Comparison of ENCODE assay signal across 22 cellular contexts in genomic region chr10:123642293-123642692, GRCh38. TPM values are rescaled to one million over a fixed set of nuclear protein-coding genes. Genes with fewer than 3 reads are reported as not detected.
DNase-seq lines count a peak whose midpoint lies in the region; ATAC-seq, FAIRE-seq and TF ChIP-seq lines count a peak whose summit lies in the region.
"Had no signal": no experiment of that assay in that cellular context is flagged by ENCODE, and none has a peak within 500 bp of the region (broad histone marks: within the 10 kb centered on the region; RNA-seq: fewer than 3 reads in every experiment).

No MANE protein-coding gene starts in this region.

- no peak overlapping the region for H2BK5ac ChIP-seq in H9 (ENCODE audit: insufficient read length, low read length)

- H3K4me1 ChIP-seq in H9 (ENCODE audit: insufficient read depth, low read length) (peaks cover 17% of the 10 kb centered on the region), PC-3 (ENCODE audit: insufficient read depth, low read length) (no peaks in the 10 kb centered on the region)
- H3K4me1 ChIP-seq: heart right ventricle, spleen had no signal

- POLR2A ChIA-PET in PC-3 (lab: Charles Lee; ENCODE audit: unreplicated experiment) = no interaction called here
- POLR2A ChIA-PET in CD4-positive, alpha-beta T cell (lab: Charles Lee) = no interaction called here

- no peak overlapping the region for H2BK20ac ChIP-seq in H9 (ENCODE audit: low read depth, low read length, poor library complexity, severe bottlenecking)

- BruUV-seq in PC-3 (replicated peaks; lab: Mats Ljungman, UMichigan) = no TSS peak

- H3K9ac ChIP-seq in H9 (ENCODE audit: extremely low read depth, insufficient read length, low read length) (no peak overlapping the region), PC-3 (ENCODE audit: low read length) (no peak overlapping the region)

- H3K9me3 Mint-ChIP-seq in H9 = no peaks in the 10 kb centered on the region
- no peaks in the 10 kb centered on the region for H3K9me3 Mint-ChIP-seq in CD4-positive, alpha-beta T cell
- H3K9me3 Mint-ChIP-seq: activated naive CD8-positive, alpha-beta T cell treated with anti-CD3 and anti-CD28 coated beads, Interleukin-2, amount 10 ng/mL, durations not matched to agents 7 days and 5 days; nephron progenitor cell had no signal

- no peak overlapping the region for H2BK120ac ChIP-seq in H9 (ENCODE audit: low read depth, low read length, poor library complexity, severe bottlenecking)

- no peak overlapping the region for H3K18ac ChIP-seq in H9 (ENCODE audit: insufficient read length, low read depth, low read length)

- CTCF ChIA-PET in PC-3 (lab: Charles Lee) = no interaction called here
- CTCF ChIA-PET in CD4-positive, alpha-beta T cell (lab: Charles Lee) = no interaction called here

- WGBS in H9 (ENCODE audit: extremely low coverage, insufficient read length, low lambda C conversion rate) = no CpG with 5 or more reads among the region's 4 CpGs

- no peak overlapping the region for H4K5ac ChIP-seq in H9 (ENCODE audit: insufficient read length, low read depth, low read length)

- H4K20me1 ChIP-seq in H9 (ENCODE audit: control insufficient read depth, insufficient read depth, insufficient read length) = no peaks in the 10 kb centered on the region
- H4K20me1 ChIP-seq in PC-3 (ENCODE audit: low read length) = no peaks in the 10 kb centered on the region

- no peaks in the 10 kb centered on the region for H3K9me2 ChIP-seq in PC-3 (replicated peaks; ENCODE audit: low read length)

- no peak for ATAC-seq in PC-3
- ATAC-seq in CD4-positive, alpha-beta T cell (ENCODE audit: poor library complexity) = no peak
- no peak for ATAC-seq in GM19397 (IDR thresholded peaks at IDR 0.05; ENCODE audit: unreplicated experiment)
- ATAC-seq: activated T-cell treated with anti-CD3 and anti-CD28 coated beads, Interleukin-2, amount 50 U/mL, for 72 hours; heart right ventricle had no signal

- H3K4me2 ChIP-seq in H9 (ENCODE audit: insufficient read depth, insufficient read length, low read length) = no peak overlapping the region
- H3K4me2 ChIP-seq in PC-3 (ENCODE audit: low read length) = no peak overlapping the region

- H3K56ac ChIP-seq in H9 (ENCODE audit: insufficient read length, low read depth, low read length) = no peak overlapping the region

- H3K23me2 ChIP-seq in H9 (ENCODE audit: insufficient read length, low read depth, low read length, poor library complexity, severe bottlenecking) = no peaks in the 10 kb centered on the region

- no peak overlapping the region for H3K4me3 Mint-ChIP-seq in H9
- H3K4me3 Mint-ChIP-seq in CD4-positive, alpha-beta T cell = no peak overlapping the region
- H3K4me3 Mint-ChIP-seq: activated naive CD8-positive, alpha-beta T cell treated with anti-CD3 and anti-CD28 coated beads, Interleukin-2, amount 10 ng/mL, durations not matched to agents 7 days and 5 days; activated T-cell treated with anti-CD3 and anti-CD28 coated beads, Interleukin-2, amount 50 U/mL, for 72 hours; nephron progenitor cell had no signal

- H3K36me3 Mint-ChIP-seq in H9 (ENCODE audit: insufficient read depth in 1 of 3, low read depth in 3 of 3) = no peaks in the 10 kb centered on the region
- H3K36me3 Mint-ChIP-seq in CD4-positive, alpha-beta T cell (ENCODE audit: low read depth) = no peaks in the 10 kb centered on the region
- H3K36me3 Mint-ChIP-seq: activated naive CD8-positive, alpha-beta T cell treated with anti-CD3 and anti-CD28 coated beads, Interleukin-2, amount 10 ng/mL, durations not matched to agents 7 days and 5 days had no signal

- no peak overlapping the region for H2BK15ac ChIP-seq in H9 (ENCODE audit: low read depth, low read length)

- H3K36me3 ChIP-seq in PC-3 (ENCODE audit: low read depth, low read length) = no peaks in the 10 kb centered on the region
- H3K36me3 ChIP-seq: cardiac muscle cell, heart right ventricle, spleen had no signal

- TF ChIP-seq CTCF in H9 (conservative IDR thresholded peaks at IDR 0.05) (no peak), PC-3 (conservative IDR thresholded peaks at IDR 0.05; ENCODE audit: low read depth, low read length) (no peak)
- TF ChIP-seq CTCF in CD4-positive, alpha-beta T cell (IDR thresholded peaks at IDR 0.05) = no peak

- H3K4me1 Mint-ChIP-seq in H9 = peaks cover 33 to 39% of the 10 kb centered on the region in 2 experiments
- H3K4me1 Mint-ChIP-seq in CD4-positive, alpha-beta T cell (ENCODE audit: low read depth) = no peaks in the 10 kb centered on the region
- H3K4me1 Mint-ChIP-seq: activated naive CD8-positive, alpha-beta T cell treated with anti-CD3 and anti-CD28 coated beads, Interleukin-2, amount 10 ng/mL, durations not matched to agents 7 days and 5 days; nephron progenitor cell had no signal

- no peaks in the 10 kb centered on the region for H3F3A ChIP-seq in PC-3 (ENCODE audit: low read length, unreplicated experiment)

- no peak overlapping the region for H3T11ph ChIP-seq in H9 (ENCODE audit: low read length)

- H3K27ac ChIP-seq in H9 (ENCODE audit: insufficient read length, low read depth, low read length) (no peak overlapping the region), PC-3 (ENCODE audit: low read length) (no peak overlapping the region)
- H3K27ac ChIP-seq in CD4-positive, alpha-beta T cell (ENCODE audit: low read depth, low read length) = no peak overlapping the region
- H3K27ac ChIP-seq: 22Rv1, cardiac muscle cell, heart right ventricle, spleen had no signal

- no peak for FAIRE-seq in frontal cortex (lab: Jason Lieb, UNC)
- FAIRE-seq: islet of Langerhans had no signal

- no peak overlapping the region for H3K4me3 ChIP-seq in PC-3 (ENCODE audit: low read length)
- H3K4me3 ChIP-seq: cardiac muscle cell, heart right ventricle, spleen had no signal

- H2AFZ ChIP-seq in H9 (ENCODE audit: low read length) (no peak overlapping the region), PC-3 (ENCODE audit: low read length) (no peak overlapping the region)

- no peak overlapping the region for H4K91ac ChIP-seq in H9 (ENCODE audit: insufficient read length, low read depth, low read length)

- no peak overlapping the region for H2BK12ac ChIP-seq in H9 (ENCODE audit: insufficient read length, low read depth, low read length)

- H3K4ac ChIP-seq in H9 (ENCODE audit: low read depth, low read length) = no peak overlapping the region

- H4K8ac ChIP-seq in H9 (replicated peaks; ENCODE audit: insufficient read length, low read depth, low read length) = no peak overlapping the region

- no peak overlapping the region for H3K23ac ChIP-seq in H9 (ENCODE audit: insufficient read length, low read depth, low read length)

- DNase-seq in DMS 273 (lab: John Stamatoyannopoulos, UW; ENCODE audit: unreplicated experiment) (peak; percentile 67), DMS 273 treated with DMSO at 0.1 percent for 48 hours (lab: John Stamatoyannopoulos, UW) (no peak), H9 (peak; percentile 49), PC-3 (peak; percentile 5), midbrain (lab: John Stamatoyannopoulos, UW) (peak; percentile 12), frontal cortex (ENCODE audit: low spot score in 2 of 2) (no peak)
- DNase-seq in CD4-positive, alpha-beta T cell = no peak
- DNase-seq: activated CD4-positive, alpha-beta T cell treated with anti-CD3 and anti-CD28 coated beads, Interleukin-2, amount 50 U/mL, for 48 hours; activated naive CD8-positive, alpha-beta T cell treated with anti-CD3 and anti-CD28 coated beads, Interleukin-2, amount 10 ng/mL, durations not matched to agents 7 days and 5 days; activated T-cell treated with anti-CD3 and anti-CD28 coated beads, Interleukin-2, amount 50 U/mL, for 72 hours; DND-41; heart right ventricle; NCI-H1436; NCI-H82; nephron progenitor cell; spleen; SW 1271 had no signal

- H3K79me2 ChIP-seq in H9 (ENCODE audit: insufficient read depth, low read length) (no peaks in the 10 kb centered on the region), PC-3 (ENCODE audit: low read length) (no peaks in the 10 kb centered on the region)

- H3K27me3 ChIP-seq in H9 (ENCODE audit: insufficient read depth, low read length) (no peaks in the 10 kb centered on the region), PC-3 (ENCODE audit: low read length) (peaks cover 21% of the 10 kb centered on the region; the same call in 1 of the 2 replicates)
- no peaks in the 10 kb centered on the region for H3K27me3 ChIP-seq in CD4-positive, alpha-beta T cell (ENCODE audit: control insufficient read depth, insufficient read depth, low read length)

- H3K9me3 ChIP-seq in H9 (ENCODE audit: control insufficient read depth, low read depth, low read length) = no peaks in the 10 kb centered on the region
- no peaks in the 10 kb centered on the region for H3K9me3 ChIP-seq in PC-3 (ENCODE audit: low read length)
- no peaks in the 10 kb centered on the region for H3K9me3 ChIP-seq in CD4-positive, alpha-beta T cell (ENCODE audit: control insufficient read depth, low read length)
- H3K9me3 ChIP-seq: heart right ventricle, spleen had no signal

- H2AK5ac ChIP-seq in H9 (ENCODE audit: insufficient read length, low read length) = no peak overlapping the region

- H3K27me3 Mint-ChIP-seq in H9 (ENCODE audit: low read depth) = peaks cover 5% of the 10 kb centered on the region
- peaks cover 42% of the 10 kb centered on the region for H3K27me3 Mint-ChIP-seq in CD4-positive, alpha-beta T cell
- H3K27me3 Mint-ChIP-seq: activated naive CD8-positive, alpha-beta T cell treated with anti-CD3 and anti-CD28 coated beads, Interleukin-2, amount 10 ng/mL, durations not matched to agents 7 days and 5 days had no signal

- H3K14ac ChIP-seq in H9 (ENCODE audit: insufficient read depth, low read length) = no peak overlapping the region

- H3K27ac Mint-ChIP-seq in H9 = peak overlapping the region in 2 of 3 experiments; percentile 19 to 31; a peak in 4 of 7 replicates
- no peak overlapping the region for H3K27ac Mint-ChIP-seq in CD4-positive, alpha-beta T cell
- H3K27ac Mint-ChIP-seq: activated naive CD8-positive, alpha-beta T cell treated with anti-CD3 and anti-CD28 coated beads, Interleukin-2, amount 10 ng/mL, durations not matched to agents 7 days and 5 days; activated T-cell treated with anti-CD3 and anti-CD28 coated beads, Interleukin-2, amount 50 U/mL, for 72 hours; nephron progenitor cell had no signal

- intact Hi-C loops in PC-3 (cut with micrococcal nuclease) = no loop called here
- intact Hi-C loops in CD4-positive, alpha-beta T cell (cut with DNase I, micrococcal nuclease) = no loop called here

- H3K79me1 ChIP-seq in H9 (ENCODE audit: insufficient read depth, low read depth, low read length, poor library complexity, severe bottlenecking) = no peaks in the 10 kb centered on the region

RNA-seq across cellular contexts. Expression of gene GPR26, which starts 23.9 kb away (rescaled TPM):
- 0.07 and 0.09 TPM in 2 replicates for total RNA-seq in H9 (2021)
- not detected in 2 replicates for total RNA-seq in PC-3 (2014; rRNA removed)
- total RNA-seq in CD4-positive, alpha-beta T cell = not detected
- total RNA-seq in frontal cortex = 5.3 TPM
- total RNA-seq: activated naive CD8-positive, alpha-beta T cell treated with anti-CD3 and anti-CD28 coated beads, Interleukin-2, amount 10 ng/mL, durations not matched to agents 7 days and 5 days; activated T-cell treated with anti-CD3 and anti-CD28 coated beads, Interleukin-2, amount 50 U/mL, for 72 hours; cardiac muscle cell; heart right ventricle; pulmonary artery endothelial cell; spleen had no signal

Comparison
In these comparisons a context has a peak if more than half of its experiments do, and no peak if none do; other contexts are left out.
1. DNase-seq: peak in DMS 273 (single experiment), H9 (single experiment), PC-3 (single experiment) and midbrain (single experiment); none in DMS 273 treated with DMSO at 0.1 percent for 48 hours (single experiment), CD4-positive, alpha-beta T cell (0 of 10) and frontal cortex (0 of 2).